In the genomic region with DNA sequence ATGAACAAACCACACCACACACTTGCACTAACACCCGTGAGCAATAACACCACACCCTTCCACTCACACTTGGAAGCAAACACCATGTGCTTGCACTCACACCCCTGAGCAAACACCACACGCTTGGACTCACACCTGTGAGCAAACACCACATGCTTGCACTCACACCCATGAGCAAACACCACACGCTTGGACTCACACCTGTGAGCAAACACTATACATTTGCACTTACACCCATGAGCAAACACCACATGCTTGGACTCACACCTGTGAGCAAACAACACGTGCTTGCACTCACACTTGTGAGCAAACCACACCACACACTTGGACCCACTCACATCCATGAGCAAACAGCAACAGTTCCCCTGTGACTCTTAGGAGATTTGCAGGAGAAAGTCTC, we compare ENCODE assay signal across 28 cellular contexts. TPM values are rescaled to one million over a fixed set of nuclear protein-coding genes. Genes with fewer than 3 reads are reported as not detected.
DNase-seq lines count a peak whose midpoint lies in the region; ATAC-seq, FAIRE-seq and TF ChIP-seq lines count a peak whose summit lies in the region.
"Had no signal": no experiment of that assay in that cellular context is flagged by ENCODE, and none has a peak within 500 bp of the region (broad histone marks: within the 10 kb centered on the region; RNA-seq: fewer than 3 reads in every experiment).

No MANE protein-coding gene starts in this region.

- H3K9me3 ChIP-seq in BLaER1 (no peaks in the 10 kb centered on the region), mucosa of descending colon (no peaks in the 10 kb centered on the region)
- no peaks in the 10 kb centered on the region for H3K9me3 ChIP-seq in naive thymus-derived CD4-positive, alpha-beta T cell (ENCODE audit: control insufficient read depth in 2 of 3, low read length in 3 of 3)
- H3K9me3 ChIP-seq: breast epithelium, gastroesophageal sphincter, lower lobe of right lung, thoracic aorta, vagina had no signal

- no peaks in the 10 kb centered on the region for H4K20me1 ChIP-seq in BLaER1

- DNase-seq in GM12864 (ENCODE audit: low read depth) (peak; percentile 8), mucosa of descending colon (no peak), D721Med (ENCODE audit: insufficient read length, low spot score) (no peak)
- no peak for DNase-seq in naive thymus-derived CD4-positive, alpha-beta T cell
- DNase-seq: activated CD4-positive, alpha-beta T cell treated with anti-CD3 and anti-CD28 coated beads, Interleukin-2, amount 50 U/mL, for 1 hour; activated naive CD4-positive, alpha-beta T cell treated with anti-CD3 and anti-CD28 coated beads, Interleukin-2, amount 50 U/mL, for 16 hours; anterior cingulate cortex; GDM1; lower lobe of right lung; NCI-H2107; NCI-H446 treated with DMSO at 0.1 percent for 48 hours; retina had no signal

- peak overlapping the region; percentile 44 for H3K4me3 Mint-ChIP-seq in activated T-helper 17 cell treated with anti-CD3 and anti-CD28 coated beads, Interleukin-2, amount 50 U/mL, for 72 hours
- H3K4me3 Mint-ChIP-seq in naive thymus-derived CD4-positive, alpha-beta T cell = peak overlapping the region in 8 of 10 donors; percentile 56 to 83 (median 70)
- H3K4me3 Mint-ChIP-seq: activated T-helper 1 cell treated with anti-CD3 and anti-CD28 coated beads, Interleukin-12 subunit alpha, Interleukin-12 subunit beta, Interleukin-2, Interleukin-4 antibody, amounts not matched to agents 30 ng/mL and 10 ng/mL and 1 ng/mL, durations not matched to agents 14 hours and 24 hours and 36 hours; neural progenitor cell had no signal

- peaks cover 14% of the 10 kb centered on the region for H3K4me1 Mint-ChIP-seq in activated T-helper 17 cell treated with anti-CD3 and anti-CD28 coated beads, Interleukin-2, amount 50 U/mL, for 72 hours
- H3K4me1 Mint-ChIP-seq in naive thymus-derived CD4-positive, alpha-beta T cell = peaks cover 19 to 55% (median 37%) of the 10 kb centered on the region in 7 donors
- H3K4me1 Mint-ChIP-seq: neural progenitor cell had no signal

- H3K4me3 ChIP-seq in BLaER1 = no peak overlapping the region
- H3K4me3 ChIP-seq in GM12864 (ENCODE audit: low read depth, low read length) = no peak overlapping the region
- H3K4me3 ChIP-seq in naive thymus-derived CD4-positive, alpha-beta T cell (ENCODE audit: low read length) = no peak overlapping the region
- H3K4me3 ChIP-seq in mucosa of descending colon = no peak overlapping the region
- H3K4me3 ChIP-seq: breast epithelium, gastroesophageal sphincter, hepatocyte, lower lobe of right lung, neural progenitor cell, skin epidermis, thoracic aorta, vagina had no signal

- 0 out of 2 replicates have a peak overlapping the region, but pooled peaks have one; percentile 76 for H3K4me2 ChIP-seq in BLaER1
- H3K4me2 ChIP-seq: hepatocyte, neural progenitor cell had no signal

- H3K27me3 ChIP-seq in BLaER1 = no peaks in the 10 kb centered on the region
- H3K27me3 ChIP-seq in naive thymus-derived CD4-positive, alpha-beta T cell (ENCODE audit: control insufficient read depth in 2 of 2, insufficient read depth in 2 of 2, low read length in 2 of 2) = no peaks in the 10 kb centered on the region
- H3K27me3 ChIP-seq: breast epithelium, neural progenitor cell, vagina had no signal

- H3K9ac ChIP-seq in BLaER1 = no peak overlapping the region
- H3K9ac ChIP-seq: neural progenitor cell, parathyroid adenoma had no signal

- H3K4me1 ChIP-seq in BLaER1 (peaks cover 33% of the 10 kb centered on the region), mucosa of descending colon (ENCODE audit: low read depth) (no peaks in the 10 kb centered on the region)
- H3K4me1 ChIP-seq in naive thymus-derived CD4-positive, alpha-beta T cell (ENCODE audit: control insufficient read depth in 2 of 2, insufficient read depth in 2 of 2, low read length in 2 of 2) = peaks cover 5 to 18% of the 10 kb centered on the region in 2 donors
- H3K4me1 ChIP-seq: breast epithelium, parathyroid adenoma, vagina had no signal

- intact Hi-C loops in naive thymus-derived CD4-positive, alpha-beta T cell (cut with micrococcal nuclease) = no loop called here
- intact Hi-C loops in mucosa of descending colon (cut with DNase I, micrococcal nuclease) = no loop called here

- H3K9me3 Mint-ChIP-seq in activated T-helper 17 cell treated with anti-CD3 and anti-CD28 coated beads, Interleukin-2, amount 50 U/mL, for 72 hours = peaks cover 5% of the 10 kb centered on the region
- peaks cover 2 to 26% (median 7%) of the 10 kb centered on the region in 11 donors for H3K9me3 Mint-ChIP-seq in naive thymus-derived CD4-positive, alpha-beta T cell

- CTCF ChIA-PET in naive thymus-derived CD4-positive, alpha-beta T cell (lab: Charles Lee) = interaction anchor here (1.1 kb wide), 1 partner anchor 10 kb away, joined by 3 read pairs; no protein-coding TSS in a partner anchor

- H3K36me3 ChIP-seq in BLaER1 (no peaks in the 10 kb centered on the region), mucosa of descending colon (ENCODE audit: low read depth) (no peaks in the 10 kb centered on the region)
- no peaks in the 10 kb centered on the region for H3K36me3 ChIP-seq in naive thymus-derived CD4-positive, alpha-beta T cell (ENCODE audit: control insufficient read depth in 2 of 3, insufficient read depth in 3 of 3, low read length in 3 of 3)
- H3K36me3 ChIP-seq: breast epithelium, gastroesophageal sphincter, lower lobe of right lung, neural progenitor cell, thoracic aorta, vagina had no signal

- no peaks in the 10 kb centered on the region for H3K36me3 Mint-ChIP-seq in activated T-helper 17 cell treated with anti-CD3 and anti-CD28 coated beads, Interleukin-2, amount 50 U/mL, for 72 hours (ENCODE audit: low read depth)
- peaks cover 0 to 11% (median 9%) of the 10 kb centered on the region in 5 donors for H3K36me3 Mint-ChIP-seq in naive thymus-derived CD4-positive, alpha-beta T cell
- H3K36me3 Mint-ChIP-seq: neural progenitor cell had no signal

- H3K27me3 Mint-ChIP-seq in activated T-helper 17 cell treated with anti-CD3 and anti-CD28 coated beads, Interleukin-2, amount 50 U/mL, for 72 hours = peaks cover 15% of the 10 kb centered on the region
- peaks cover 0 to 24% (median 13%) of the 10 kb centered on the region in 5 donors for H3K27me3 Mint-ChIP-seq in naive thymus-derived CD4-positive, alpha-beta T cell

- FAIRE-seq in D721Med (lab: Jason Lieb, UNC) = no peak
- FAIRE-seq: endothelial cell of umbilical vein had no signal

- POLR2A ChIA-PET in naive thymus-derived CD4-positive, alpha-beta T cell (lab: Charles Lee) = interaction anchor here (0.9 to 1.4 kb wide), 2 partner anchors 8 to 11 kb away, joined by 3 to 16 read pairs; no protein-coding TSS in a partner anchor

- no peak overlapping the region for H3K27ac Mint-ChIP-seq in activated T-helper 17 cell treated with anti-CD3 and anti-CD28 coated beads, Interleukin-2, amount 50 U/mL, for 72 hours
- H3K27ac Mint-ChIP-seq in naive thymus-derived CD4-positive, alpha-beta T cell = peak overlapping the region in 7 of 9 donors; percentile 20 to 92 (median 65)
- H3K27ac Mint-ChIP-seq: activated T-helper 1 cell treated with anti-CD3 and anti-CD28 coated beads, Interleukin-12 subunit alpha, Interleukin-12 subunit beta, Interleukin-2, Interleukin-4 antibody, amounts not matched to agents 30 ng/mL and 10 ng/mL and 1 ng/mL, durations not matched to agents 14 hours and 24 hours and 36 hours; neural progenitor cell had no signal

- no peak for TF ChIP-seq CTCF in GM12864 (IDR thresholded peaks at IDR 0.05; ENCODE audit: low read depth, low read length, missing control alignments)
- no peak for TF ChIP-seq CTCF in mucosa of descending colon (IDR thresholded peaks at IDR 0.05)
- TF ChIP-seq CTCF in D721Med (IDR thresholded peaks at IDR 0.05; ENCODE audit: insufficient read depth, missing control alignments) = no peak

- no peak overlapping the region for H3K27ac ChIP-seq in BLaER1
- H3K27ac ChIP-seq in naive thymus-derived CD4-positive, alpha-beta T cell (ENCODE audit: low read depth, low read length) = no peak overlapping the region
- H3K27ac ChIP-seq: breast epithelium, gastroesophageal sphincter, hepatocyte, lower lobe of right lung, neural progenitor cell, parathyroid adenoma, skin epidermis, thoracic aorta, vagina had no signal

- ATAC-seq in activated T-helper 17 cell treated with anti-CD3 and anti-CD28 coated beads, Interleukin-2, amount 50 U/mL, for 72 hours (replicated peaks) = no peak
- no peak for ATAC-seq in naive thymus-derived CD4-positive, alpha-beta T cell
- no peak for ATAC-seq in activated CD4-positive, CD25-positive, alpha-beta regulatory T cell treated with anti-CD3 and anti-CD28 coated beads, Interleukin-2, amount 50 U/mL, for 24 hours
- ATAC-seq in GM21737 (IDR thresholded peaks at IDR 0.05; ENCODE audit: unreplicated experiment) (no peak), mucosa of descending colon (no peak)
- ATAC-seq: gastroesophageal sphincter, lower lobe of right lung had no signal

RNA-seq across cellular contexts. Expression of a gene that starts 24.4 kb away (rescaled TPM):
- total RNA-seq in activated T-helper 17 cell treated with anti-CD3 and anti-CD28 coated beads, Interleukin-2, amount 50 U/mL, for 72 hours = under 1 TPM; 0.17 to 0.50 TPM
- total RNA-seq in naive thymus-derived CD4-positive, alpha-beta T cell = 1 to 10 TPM in 4 of 5 experiments, not detected in 1; 2.5 to 4.9 (median 3.6) TPM
- under 1 TPM in 1 of 2 donors, not detected in 1; 0.26 TPM for polyA plus RNA-seq in naive thymus-derived CD4-positive, alpha-beta T cell
- total RNA-seq in mucosa of descending colon = 1 to 10 TPM in 2 of 3 donors, under 1 TPM in 1; 0.38 to 3.0 (median 2.8) TPM
- total RNA-seq: activated T-helper 1 cell treated with anti-CD3 and anti-CD28 coated beads, Interleukin-12 subunit alpha, Interleukin-12 subunit beta, Interleukin-2, Interleukin-4 antibody, amounts not matched to agents 30 ng/mL and 10 ng/mL and 1 ng/mL, durations not matched to agents 14 hours and 24 hours and 36 hours; endothelial cell of umbilical vein; fibroblast of lung; hepatocyte; RPMI7951 had no signal
- polyA plus RNA-seq: endothelial cell of umbilical vein, hepatocyte had no signal
